ENCODE assay signal across 1 cellular context in the genomic region with DNA sequence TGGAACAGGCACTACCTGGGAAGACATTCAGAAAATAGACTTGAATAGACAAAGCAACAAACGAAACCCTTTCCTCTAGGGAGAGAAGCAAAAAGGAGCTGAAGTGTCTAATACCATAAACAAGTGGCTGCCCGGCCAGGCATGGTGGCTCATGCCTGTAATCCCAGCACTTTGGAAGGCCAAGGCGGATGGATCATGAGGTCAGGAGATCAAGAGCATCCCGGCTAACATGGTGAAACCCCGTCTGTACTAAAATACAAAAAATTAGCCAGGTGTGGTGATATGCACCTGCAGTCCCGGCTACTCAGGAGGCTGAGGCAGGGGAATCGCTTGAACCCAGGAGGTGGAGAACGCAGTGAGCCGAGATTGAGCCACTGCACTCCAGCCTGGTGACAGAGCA. TPM values are rescaled to one million over a fixed set of nuclear protein-coding genes. Genes with fewer than 3 reads are reported as not detected.
"Had no signal": no experiment of that assay in that cellular context is flagged by ENCODE, and none has a peak within 500 bp of the region (broad histone marks: within the 10 kb centered on the region; RNA-seq: fewer than 3 reads in every experiment).

No MANE protein-coding gene starts in this region.

RNA-seq across cellular contexts. Expression of a gene that starts 34.2 kb away (rescaled TPM):
- total RNA-seq: GM23248 had no signal
